ENCODE assay signal across 28 cellular contexts in the genomic region with DNA sequence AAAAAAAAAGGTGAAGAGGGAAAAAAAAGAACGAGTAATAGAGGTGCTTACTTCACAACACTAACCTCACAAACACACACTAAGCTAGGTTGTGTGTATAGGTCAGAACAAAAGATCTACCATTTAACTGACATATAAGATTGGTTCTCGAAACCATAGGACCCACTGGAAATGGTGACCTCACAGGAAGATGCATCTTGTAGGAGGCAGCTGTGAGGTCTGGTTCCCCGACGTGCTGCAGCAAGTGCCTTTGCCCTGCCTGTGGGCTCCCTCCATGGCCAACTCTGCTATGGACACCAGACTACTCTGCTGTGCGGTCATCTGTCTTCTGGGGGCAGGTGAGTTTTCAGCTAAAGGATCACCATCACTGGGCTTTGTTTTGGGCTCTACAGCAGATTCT.
DNase-seq lines count a peak whose midpoint lies in the region; ATAC-seq and TF ChIP-seq lines count a peak whose summit lies in the region.
"Had no signal": no experiment of that assay in that cellular context is flagged by ENCODE, and none has a peak within 500 bp of the region (broad histone marks: within the 10 kb centered on the region; RNA-seq: fewer than 3 reads in every experiment).

No MANE protein-coding gene starts in this region.

- ATAC-seq in T-helper 17 cell (peak; percentile 33), left lung (no peak)
- peak; percentile 42 for ATAC-seq in activated naive CD8-positive, alpha-beta T cell treated with anti-CD3 and anti-CD28 coated beads, Interleukin-2, amount 50 U/mL, for 24 hours
- ATAC-seq: foreskin keratinocyte, heart left ventricle, pancreas had no signal

- TF ChIP-seq CTCF in left lung (IDR thresholded peaks at IDR 0.05): no peak

- H3K4me3 Mint-ChIP-seq in activated naive CD4-positive, alpha-beta T cell treated with anti-CD3 and anti-CD28 coated beads for 36 hours: peak overlapping the region; percentile 67
- peak overlapping the region; percentile 61 for H3K4me3 Mint-ChIP-seq in T-helper 17 cell
- peak overlapping the region; percentile 69 for H3K4me3 Mint-ChIP-seq in activated naive CD8-positive, alpha-beta T cell treated with anti-CD3 and anti-CD28 coated beads, Interleukin-2, amount 50 U/mL, for 24 hours
- H3K4me3 Mint-ChIP-seq: nephron, type B pancreatic cell had no signal

- DNase-seq in activated naive CD4-positive, alpha-beta T cell treated with anti-CD3 and anti-CD28 coated beads for 36 hours: no peak
- DNase-seq in activated naive CD4-positive, alpha-beta T cell (lab: John Stamatoyannopoulos, UW): no peak
- DNase-seq in T-helper 17 cell (no peak), left lung (no peak), HuH-7 (ENCODE audit: low spot score) (no peak)
- no peak for DNase-seq in activated naive CD8-positive, alpha-beta T cell treated with anti-CD3 and anti-CD28 coated beads, Interleukin-2, amount 50 U/mL, for 24 hours
- DNase-seq: activated gamma-delta T cell treated with Interleukin-2 at 50 U/mL for 16 hours, Calu3, foreskin keratinocyte, heart left ventricle, kidney, NCI-H1105 treated with DMSO at 0.1 percent for 48 hours, NCI-H2029, NCI-H69, pancreas, Peyer's patch, retina, SJCRH30, small intestine had no signal

- H3K9me3 Mint-ChIP-seq in activated naive CD4-positive, alpha-beta T cell treated with anti-CD3 and anti-CD28 coated beads for 36 hours: no peaks in the 10 kb centered on the region
- H3K9me3 Mint-ChIP-seq in activated naive CD8-positive, alpha-beta T cell treated with anti-CD3 and anti-CD28 coated beads, Interleukin-2, amount 50 U/mL, for 24 hours: no peaks in the 10 kb centered on the region
- H3K9me3 Mint-ChIP-seq: nephron, type B pancreatic cell had no signal

- intact Hi-C loops in activated naive CD4-positive, alpha-beta T cell treated with anti-CD3 and anti-CD28 coated beads for 36 hours (cut with micrococcal nuclease): no loop called here
- intact Hi-C loops in left lung (cut with DNase I): no loop called here

- no peaks in the 10 kb centered on the region for H3K27me3 ChIP-seq in thymus (ENCODE audit: control insufficient read depth, insufficient read depth)
- H3K27me3 ChIP-seq in left lung: peaks cover 0 to 22% of the 10 kb centered on the region in 2 donors
- H3K27me3 ChIP-seq: ascending aorta, BLaER1, cardiac muscle cell, foreskin keratinocyte, pancreas, Peyer's patch, SJCRH30 had no signal

- H3K27ac Mint-ChIP-seq in activated naive CD4-positive, alpha-beta T cell treated with anti-CD3 and anti-CD28 coated beads for 36 hours: peak overlapping the region; percentile 82
- H3K27ac Mint-ChIP-seq in T-helper 17 cell: peak overlapping the region; percentile 92
- H3K27ac Mint-ChIP-seq in activated naive CD8-positive, alpha-beta T cell treated with anti-CD3 and anti-CD28 coated beads, Interleukin-2, amount 50 U/mL, for 24 hours: peak overlapping the region; percentile 71
- H3K27ac Mint-ChIP-seq: nephron, type B pancreatic cell had no signal

- no peaks in the 10 kb centered on the region for H3K36me3 ChIP-seq in thymus (ENCODE audit: control insufficient read depth, insufficient read depth)
- no peaks in the 10 kb centered on the region for H3K36me3 ChIP-seq in left lung
- H3K36me3 ChIP-seq: ascending aorta, BLaER1, cardiac muscle cell, esophagus muscularis mucosa, HAP-1, heart left ventricle, pancreas, Peyer's patch, SJCRH30 had no signal

- CTCF ChIA-PET in activated naive CD4-positive, alpha-beta T cell treated with anti-CD3 and anti-CD28 coated beads for 36 hours (lab: Charles Lee): interaction anchor here (0.9 to 1.3 kb wide), 3 partner anchors 8 to 183 kb away, joined by 3 to 5 read pairs (median 3); no protein-coding TSS in a partner anchor

- no peaks in the 10 kb centered on the region for H3K36me3 Mint-ChIP-seq in activated naive CD4-positive, alpha-beta T cell treated with anti-CD3 and anti-CD28 coated beads for 36 hours (ENCODE audit: low read depth)
- no peaks in the 10 kb centered on the region for H3K36me3 Mint-ChIP-seq in T-helper 17 cell (ENCODE audit: low read depth)
- no peaks in the 10 kb centered on the region for H3K36me3 Mint-ChIP-seq in activated naive CD8-positive, alpha-beta T cell treated with anti-CD3 and anti-CD28 coated beads, Interleukin-2, amount 50 U/mL, for 24 hours (ENCODE audit: low read depth)
- H3K36me3 Mint-ChIP-seq: type B pancreatic cell had no signal

- H3K27ac ChIP-seq in thymus (ENCODE audit: low read depth) (no peak overlapping the region), left lung (no peak overlapping the region)
- H3K27ac ChIP-seq: ascending aorta, BLaER1, cardiac muscle cell, esophagus muscularis mucosa, foreskin keratinocyte, heart left ventricle, pancreas, Peyer's patch, SJCRH30 had no signal

- peaks cover 2% of the 10 kb centered on the region for H3K4me1 ChIP-seq in thymus (ENCODE audit: control insufficient read depth, insufficient read depth, low read length)
- H3K4me1 ChIP-seq in left lung: no peaks in the 10 kb centered on the region
- H3K4me1 ChIP-seq: ascending aorta, esophagus muscularis mucosa, HAP-1, heart left ventricle, pancreas, Peyer's patch, SJCRH30 had no signal

- WGBS in thymus: 74% methylated on average over 5 of the region's 5 CpGs

- no peaks in the 10 kb centered on the region for H3K27me3 Mint-ChIP-seq in activated naive CD4-positive, alpha-beta T cell treated with anti-CD3 and anti-CD28 coated beads for 36 hours (ENCODE audit: low read depth)
- H3K27me3 Mint-ChIP-seq in T-helper 17 cell: peaks cover 4% of the 10 kb centered on the region
- no peaks in the 10 kb centered on the region for H3K27me3 Mint-ChIP-seq in activated naive CD8-positive, alpha-beta T cell treated with anti-CD3 and anti-CD28 coated beads, Interleukin-2, amount 50 U/mL, for 24 hours

- H3K4me3 ChIP-seq in thymus (ENCODE audit: low read length) (peak overlapping the region; percentile 35), left lung (no peak overlapping the region)
- H3K4me3 ChIP-seq: ascending aorta, BLaER1, cardiac muscle cell, esophagus muscularis mucosa, HAP-1, heart left ventricle, lung, pancreas, Peyer's patch, SJCRH30 had no signal

- H3K9me3 ChIP-seq in T-helper 17 cell (ENCODE audit: control insufficient read depth, low read length, poor library complexity, severe bottlenecking): no peaks in the 10 kb centered on the region
- no peaks in the 10 kb centered on the region for H3K9me3 ChIP-seq in thymus (ENCODE audit: control insufficient read depth)
- H3K9me3 ChIP-seq in left lung: no peaks in the 10 kb centered on the region
- H3K9me3 ChIP-seq: ascending aorta, BLaER1, esophagus muscularis mucosa, HAP-1, heart left ventricle, pancreas, Peyer's patch, SJCRH30 had no signal

- H3K4me1 Mint-ChIP-seq in activated naive CD4-positive, alpha-beta T cell treated with anti-CD3 and anti-CD28 coated beads for 36 hours (ENCODE audit: low read depth): peaks cover 32% of the 10 kb centered on the region
- H3K4me1 Mint-ChIP-seq in T-helper 17 cell: peaks cover 2% of the 10 kb centered on the region
- peaks cover 14% of the 10 kb centered on the region for H3K4me1 Mint-ChIP-seq in activated naive CD8-positive, alpha-beta T cell treated with anti-CD3 and anti-CD28 coated beads, Interleukin-2, amount 50 U/mL, for 24 hours
- H3K4me1 Mint-ChIP-seq: nephron had no signal
